ENCODE assay signal across 10 cellular contexts in the genomic region with DNA sequence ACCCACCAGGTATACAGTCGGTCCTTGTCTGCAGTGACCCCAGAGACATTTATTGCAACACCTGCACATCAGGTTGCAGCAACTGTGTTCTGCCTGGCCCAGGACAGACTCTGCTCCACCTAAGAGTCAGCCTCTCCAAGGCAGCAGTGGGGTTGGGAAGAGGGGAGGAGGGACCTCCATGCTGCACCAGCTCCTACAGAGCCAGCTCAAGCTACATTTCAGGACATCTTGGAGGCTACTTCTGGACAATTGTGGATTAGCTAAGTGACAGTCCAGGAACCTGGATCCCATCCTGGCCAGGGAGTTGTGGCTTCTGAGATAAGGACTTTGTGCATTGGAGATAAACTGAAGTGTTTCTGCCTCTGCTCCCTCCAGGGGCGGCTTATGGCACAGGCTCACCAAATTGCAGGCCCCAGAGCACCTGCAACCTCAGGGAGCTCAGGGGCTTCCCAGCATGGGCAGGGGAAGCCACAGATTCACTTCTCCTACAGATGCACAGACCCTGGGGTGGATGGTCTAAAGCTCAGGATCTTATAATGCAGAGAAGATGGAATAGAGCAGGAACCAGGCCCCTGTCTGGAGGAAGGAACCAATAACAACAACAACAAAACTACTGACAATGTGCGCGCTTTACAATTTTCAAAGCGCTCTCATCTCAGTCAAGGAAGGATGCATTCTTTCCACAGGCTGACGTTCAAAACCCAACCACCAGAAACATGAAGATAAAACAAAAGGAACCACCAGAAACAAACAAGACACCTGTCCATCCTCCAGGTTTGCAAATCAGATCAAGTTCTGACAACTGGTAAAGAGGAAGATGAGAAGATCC.
DNase-seq lines count a peak whose midpoint lies in the region; ATAC-seq, FAIRE-seq and TF ChIP-seq lines count a peak whose summit lies in the region.
"Had no signal": no experiment of that assay in that cellular context is flagged by ENCODE, and none has a peak within 500 bp of the region (broad histone marks: within the 10 kb centered on the region; RNA-seq: fewer than 3 reads in every experiment).

No MANE protein-coding gene starts in this region.

- no peak overlapping the region for H3K4me2 ChIP-seq in SK-N-SH

- H3K4me3 ChIP-seq in SK-N-SH (ENCODE audit: low read depth in 2 of 2, low read length in 1 of 2), result no peak overlapping the region
- H3K4me3 ChIP-seq in pancreas, result no peak overlapping the region
- H3K4me3 ChIP-seq: SK-N-MC had no signal

- H3K9ac ChIP-seq in SK-N-SH, result peak overlapping the region; percentile 32; the same call in 1 of the 2 replicates

- CTCF ChIA-PET in SK-N-SH (lab: Yijun Ruan, JAX), result interaction anchor here (0.9 to 1.2 kb wide), 3 partner anchors 120 to 353 kb away, joined by 3 read pairs; a partner anchor contains a TSS

- H3K79me2 ChIP-seq in SK-N-SH (ENCODE audit: insufficient read depth), result no peaks in the 10 kb centered on the region

- FAIRE-seq in pancreas (lab: Jason Lieb, UNC) (no peak), HTR-8/SVneo (lab: Jason Lieb, UNC) (no peak)

- ATAC-seq in SK-N-SH treated with all-trans-retinoic acid at 6 μM for 48 hours, result no peak
- peak; percentile 36 for ATAC-seq in HG03521 (IDR thresholded peaks at IDR 0.05; ENCODE audit: unreplicated experiment)
- peak; percentile 48 for ATAC-seq in activated naive CD8-positive, alpha-beta T cell treated with anti-CD3 and anti-CD28 coated beads, Interleukin-2, amount 10 ng/mL, durations not matched to agents 7 days and 5 days (ENCODE audit: low read depth)
- peak; percentile 82 to 83 for ATAC-seq in stimulated activated naive B cell treated with anti-CD40 and anti-IgM and Interleukin-4, amounts not matched to agents 10 μg/mL and 1 μg/mL and 100 μg/mL, for 72 hours (replicated peaks)
- no peak for ATAC-seq in pancreas

- H3K27ac ChIP-seq in SK-N-SH (ENCODE audit: low read depth in 2 of 2, low read length in 1 of 2) (peak overlapping the region in 1 of 2 experiments; percentile 90; a peak in 2 of 4 replicates), pancreas (no peak overlapping the region)
- H3K27ac ChIP-seq: 22Rv1, SK-N-MC had no signal

- H3K4me1 ChIP-seq in SK-N-SH (ENCODE audit: control insufficient read depth in 1 of 2, insufficient read depth in 2 of 2, low read depth in 1 of 2, low read length in 1 of 2) (peaks cover 40 to 41% of the 10 kb centered on the region in 2 experiments), pancreas (peaks cover 9 to 20% (median 13%) of the 10 kb centered on the region in 3 donors)

- no peak for DNase-seq in SK-N-SH
- DNase-seq in activated naive CD8-positive, alpha-beta T cell treated with anti-CD3 and anti-CD28 coated beads, Interleukin-2, amount 10 ng/mL, durations not matched to agents 7 days and 5 days, result peak; percentile 45
- DNase-seq in stimulated activated naive B cell treated with anti-CD40 and anti-IgM and Interleukin-4, amounts not matched to agents 10 μg/mL and 1 μg/mL and 100 μg/mL, for 72 hours, result peak; percentile 59
- DNase-seq in pancreas, result no peak
- DNase-seq in GOT3 (lab: John Stamatoyannopoulos, UW), result no peak
- no peak for DNase-seq in HTR-8/SVneo (ENCODE audit: insufficient read length, low spot score)

- peaks cover 18% of the 10 kb centered on the region for H3F3A ChIP-seq in SK-N-SH (replicated peaks; ENCODE audit: insufficient read depth)

- TF ChIP-seq EP300 in SK-N-SH (IDR thresholded peaks at IDR 0.05; ENCODE audit: borderline replicate concordance in 1 of 2, low read depth in 1 of 2, low read length in 1 of 2), result no peak

- H3K9me3 Mint-ChIP-seq in activated naive CD8-positive, alpha-beta T cell treated with anti-CD3 and anti-CD28 coated beads, Interleukin-2, amount 10 ng/mL, durations not matched to agents 7 days and 5 days, result no peaks in the 10 kb centered on the region
- no peaks in the 10 kb centered on the region for H3K9me3 Mint-ChIP-seq in stimulated activated naive B cell treated with anti-CD40 and anti-IgM and Interleukin-4, amounts not matched to agents 10 μg/mL and 1 μg/mL and 100 μg/mL, for 72 hours

- peak overlapping the region; percentile 82 for H3K27ac Mint-ChIP-seq in activated naive CD8-positive, alpha-beta T cell treated with anti-CD3 and anti-CD28 coated beads, Interleukin-2, amount 10 ng/mL, durations not matched to agents 7 days and 5 days
- peak overlapping the region; percentile 92 for H3K27ac Mint-ChIP-seq in stimulated activated naive B cell treated with anti-CD40 and anti-IgM and Interleukin-4, amounts not matched to agents 10 μg/mL and 1 μg/mL and 100 μg/mL, for 72 hours

- TF ChIP-seq CTCF in SK-N-SH (IDR thresholded peaks at IDR 0.05) (no peak), pancreas (IDR thresholded peaks at IDR 0.05) (no peak)

- no peaks in the 10 kb centered on the region for H3K9me3 ChIP-seq in SK-N-SH
- no peaks in the 10 kb centered on the region for H3K9me3 ChIP-seq in pancreas

- no peak for TF ChIP-seq RAD21 in SK-N-SH (IDR thresholded peaks at IDR 0.05; ENCODE audit: low read length)

- H3K27me3 ChIP-seq in SK-N-SH (ENCODE audit: insufficient read depth), result no peaks in the 10 kb centered on the region
- H3K27me3 ChIP-seq in pancreas, result no peaks in the 10 kb centered on the region

- peaks cover 5% of the 10 kb centered on the region for H3K36me3 Mint-ChIP-seq in activated naive CD8-positive, alpha-beta T cell treated with anti-CD3 and anti-CD28 coated beads, Interleukin-2, amount 10 ng/mL, durations not matched to agents 7 days and 5 days
- no peaks in the 10 kb centered on the region for H3K36me3 Mint-ChIP-seq in stimulated activated naive B cell treated with anti-CD40 and anti-IgM and Interleukin-4, amounts not matched to agents 10 μg/mL and 1 μg/mL and 100 μg/mL, for 72 hours

- no peaks in the 10 kb centered on the region for H3K27me3 Mint-ChIP-seq in activated naive CD8-positive, alpha-beta T cell treated with anti-CD3 and anti-CD28 coated beads, Interleukin-2, amount 10 ng/mL, durations not matched to agents 7 days and 5 days
- H3K27me3 Mint-ChIP-seq in stimulated activated naive B cell treated with anti-CD40 and anti-IgM and Interleukin-4, amounts not matched to agents 10 μg/mL and 1 μg/mL and 100 μg/mL, for 72 hours, result no peaks in the 10 kb centered on the region

- no peaks in the 10 kb centered on the region for H3K36me3 ChIP-seq in SK-N-SH (replicated peaks in 1 of 2; ENCODE audit: control insufficient read depth in 1 of 2, insufficient read depth in 2 of 2, low read length in 1 of 2)
- no peaks in the 10 kb centered on the region for H3K36me3 ChIP-seq in pancreas

- POLR2A ChIA-PET in SK-N-SH (lab: Yijun Ruan, JAX), result interaction anchor here (1.0 kb wide), 1 partner anchor 119 kb away, joined by 3 read pairs; no protein-coding TSS in a partner anchor
- POLR2A ChIA-PET in activated naive CD8-positive, alpha-beta T cell treated with anti-CD3 and anti-CD28 coated beads, Interleukin-2, amount 10 ng/mL, durations not matched to agents 7 days and 5 days (lab: Charles Lee), result interaction anchor here (0.9 to 1.7 kb wide), 5 partner anchors 23 to 130 kb away, joined by 3 to 17 read pairs (median 4); no protein-coding TSS in a partner anchor

- intact Hi-C loops in pancreas (cut with DNase I), result no loop called here

- H2AFZ ChIP-seq in SK-N-SH (ENCODE audit: low read depth), result no peak overlapping the region

- WGBS in SK-N-SH (ENCODE audit: low lambda C conversion rate), result 87% methylated on average over 5 of the region's 6 CpGs
- 89 to 91% methylated on average over 6 of the region's 6 CpGs for WGBS in pancreas, 2 donors

- H4K20me1 ChIP-seq in SK-N-SH (ENCODE audit: insufficient read depth), result no peaks in the 10 kb centered on the region

- no peaks in the 10 kb centered on the region for H3K9me2 ChIP-seq in SK-N-SH

- H3K4me1 Mint-ChIP-seq in activated naive CD8-positive, alpha-beta T cell treated with anti-CD3 and anti-CD28 coated beads, Interleukin-2, amount 10 ng/mL, durations not matched to agents 7 days and 5 days, result peaks cover 48% of the 10 kb centered on the region
- peaks cover 53 to 63% of the 10 kb centered on the region in 2 donors for H3K4me1 Mint-ChIP-seq in stimulated activated naive B cell treated with anti-CD40 and anti-IgM and Interleukin-4, amounts not matched to agents 10 μg/mL and 1 μg/mL and 100 μg/mL, for 72 hours

- peak overlapping the region; percentile 39 for H3K4me3 Mint-ChIP-seq in activated naive CD8-positive, alpha-beta T cell treated with anti-CD3 and anti-CD28 coated beads, Interleukin-2, amount 10 ng/mL, durations not matched to agents 7 days and 5 days
- H3K4me3 Mint-ChIP-seq in stimulated activated naive B cell treated with anti-CD40 and anti-IgM and Interleukin-4, amounts not matched to agents 10 μg/mL and 1 μg/mL and 100 μg/mL, for 72 hours, result peak overlapping the region; percentile 53 to 60

TF ChIP-seq in SK-N-SH, 30 proteins besides CTCF, POLR2A, EP300 and RAD21 (continues in another document):
- TF ChIP-seq FOXJ3 (CRISPR knock-in tag; IDR thresholded peaks at IDR 0.05), result no peak
- no peak for TF ChIP-seq NRF1 (IDR thresholded peaks at IDR 0.05; ENCODE audit: low read depth, low read length)
- TF ChIP-seq RXRA (IDR thresholded peaks at IDR 0.05; ENCODE audit: borderline replicate concordance, low read depth), result no peak
- no peak for TF ChIP-seq ELF1 (IDR thresholded peaks at IDR 0.05)
- TF ChIP-seq, protein P1, sequence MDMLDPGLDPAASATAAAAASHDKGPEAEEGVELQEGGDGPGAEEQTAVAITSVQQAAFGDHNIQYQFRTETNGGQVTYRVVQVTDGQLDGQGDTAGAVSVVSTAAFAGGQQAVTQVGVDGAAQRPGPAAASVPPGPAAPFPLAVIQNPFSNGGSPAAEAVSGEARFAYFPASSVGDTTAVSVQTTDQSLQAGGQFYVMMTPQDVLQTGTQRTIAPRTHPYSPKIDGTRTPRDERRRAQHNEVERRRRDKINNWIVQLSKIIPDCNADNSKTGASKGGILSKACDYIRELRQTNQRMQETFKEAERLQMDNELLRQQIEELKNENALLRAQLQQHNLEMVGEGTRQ (IDR thresholded peaks at IDR 0.05; ENCODE audit: borderline replicate concordance, low read depth, low read length), result no peak
- TF ChIP-seq TEAD4 (IDR thresholded peaks at IDR 0.05; ENCODE audit: borderline replicate concordance, insufficient read depth), result no peak

TF ChIP-seq in SK-N-SH treated with all-trans-retinoic acid at 6 μM for 48 hours, 23 proteins besides CTCF, POLR2A, EP300 and RAD21 (continues in another document):
- TF ChIP-seq ESRRG (CRISPR knock-in tag; IDR thresholded peaks at IDR 0.05) (no peak), ZNF8 (CRISPR knock-in tag; IDR thresholded peaks at IDR 0.05) (no peak)

Comparison
In these comparisons a context has a peak if more than half of its experiments do, and no peak if none do; other contexts are left out.
1. DNase-seq: peak in activated naive CD8-positive, alpha-beta T cell treated with anti-CD3 and anti-CD28 coated beads, Interleukin-2, amount 10 ng/mL, durations not matched to agents 7 days and 5 days (single experiment) and stimulated activated naive B cell treated with anti-CD40 and anti-IgM and Interleukin-4, amounts not matched to agents 10 μg/mL and 1 μg/mL and 100 μg/mL, for 72 hours (single experiment); none in SK-N-SH (single experiment), pancreas (0 of 6), GOT3 (single experiment) and HTR-8/SVneo (single experiment).
2. ATAC-seq: peak in HG03521 (single experiment), activated naive CD8-positive, alpha-beta T cell treated with anti-CD3 and anti-CD28 coated beads, Interleukin-2, amount 10 ng/mL, durations not matched to agents 7 days and 5 days (single experiment) and stimulated activated naive B cell treated with anti-CD40 and anti-IgM and Interleukin-4, amounts not matched to agents 10 μg/mL and 1 μg/mL and 100 μg/mL, for 72 hours (2 of 2); none in SK-N-SH treated with all-trans-retinoic acid at 6 μM for 48 hours (single experiment) and pancreas (0 of 4).